In the genomic region with DNA sequence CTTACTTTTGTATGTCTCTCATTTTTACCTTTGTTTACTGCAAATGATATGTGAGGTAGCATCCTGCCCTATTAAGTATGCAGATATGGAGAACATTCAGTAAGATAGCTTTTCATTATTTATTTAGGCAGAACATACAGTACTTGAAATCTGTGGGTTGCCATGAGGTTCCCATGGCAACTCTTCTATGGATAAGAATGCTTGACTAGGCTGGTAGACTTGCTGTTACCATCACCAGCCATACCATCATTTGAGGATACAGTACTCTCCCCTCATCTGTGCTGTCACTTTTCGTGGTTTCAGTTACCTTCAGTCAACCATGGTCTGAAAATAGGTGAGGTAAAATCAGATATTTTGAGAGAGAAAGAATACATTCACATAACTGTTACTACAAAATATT, we compare ENCODE assay signal across 11 cellular contexts. TPM values are rescaled to one million over a fixed set of nuclear protein-coding genes. Genes with fewer than 3 reads are reported as not detected.
DNase-seq lines count a peak whose midpoint lies in the region; ATAC-seq and TF ChIP-seq lines count a peak whose summit lies in the region.
"Had no signal": no experiment of that assay in that cellular context is flagged by ENCODE, and none has a peak within 500 bp of the region (broad histone marks: within the 10 kb centered on the region; RNA-seq: fewer than 3 reads in every experiment).

No MANE protein-coding gene starts in this region.

- TF ChIP-seq POLR2A in breast epithelium (IDR thresholded peaks at IDR 0.05): no peak

- H3K4me1 ChIP-seq in breast epithelium: no peaks in the 10 kb centered on the region

- H3K9me3 ChIP-seq in breast epithelium: no peaks in the 10 kb centered on the region

- H3K4me3 ChIP-seq in breast epithelium: no peak overlapping the region

- intact Hi-C loops in breast epithelium (cut with DNase I; ENCODE audit: low total_unique reads): no loop called here

- DNase-seq in cerebellar cortex (ENCODE audit: low spot score) (no peak), NCI-H187 (lab: John Stamatoyannopoulos, UW) (no peak), breast epithelium (ENCODE audit: low spot score in 2 of 2) (no peak)
- DNase-seq: aorta; Calu3; naive thymus-derived CD8-positive, alpha-beta T cell; NCI-H82 had no signal

- ATAC-seq in GM18907 (IDR thresholded peaks at IDR 0.05; ENCODE audit: unreplicated experiment) (peak; percentile 79), GM21447 (IDR thresholded peaks at IDR 0.05; ENCODE audit: unreplicated experiment) (peak; percentile 81), HG03095 (IDR thresholded peaks at IDR 0.05; ENCODE audit: unreplicated experiment) (peak; percentile 71)
- ATAC-seq: naive thymus-derived CD8-positive, alpha-beta T cell had no signal

- peaks cover 4% of the 10 kb centered on the region for H3K36me3 ChIP-seq in breast epithelium

- TF ChIP-seq CTCF in VCaP (conservative IDR thresholded peaks at IDR 0.05) (no peak), breast epithelium (IDR thresholded peaks at IDR 0.05) (no peak)

- H3K27ac ChIP-seq in VCaP (peak overlapping the region; percentile 72), breast epithelium (no peak overlapping the region)

- no peaks in the 10 kb centered on the region for H3K27me3 ChIP-seq in breast epithelium

RNA-seq across cellular contexts. Expression of a gene that starts 56.7 kb away (rescaled TPM):
- total RNA-seq in breast epithelium: 10 to 100 TPM; 21.1 to 51.5 (median 23.6) TPM
